9 cellular contexts compared by ENCODE assay signal in genomic region chr22:30357650-30358215, GRCh38. TPM values are rescaled to one million over a fixed set of nuclear protein-coding genes. Genes with fewer than 3 reads are reported as not detected.
A peak's percentile ranks its signal among the peaks of the same experiment; 100 is the strongest.
DNase-seq lines count a peak whose midpoint lies in the region; ATAC-seq and TF ChIP-seq lines count a peak whose summit lies in the region.
"Had no signal": no experiment of that assay in that cellular context is flagged by ENCODE, and none has a peak within 500 bp of the region (broad histone marks: within the 10 kb centered on the region; RNA-seq: fewer than 3 reads in every experiment).

No MANE protein-coding gene starts in this region.

- H3K27me3 ChIP-seq in cardiac muscle cell (no peaks in the 10 kb centered on the region), tibial nerve (no peaks in the 10 kb centered on the region)
- no peaks in the 10 kb centered on the region for H3K27me3 ChIP-seq in effector memory CD4-positive, alpha-beta T cell (replicated peaks; ENCODE audit: control insufficient read depth, insufficient read depth, low read length, poor library complexity, severe bottlenecking)

- 52 to 60% methylated on average over 22 of the region's 22 CpGs for WGBS in tibial nerve, 2 donors

- no peaks in the 10 kb centered on the region for H3K9me3 Mint-ChIP-seq in activated naive CD8-positive, alpha-beta T cell (ENCODE audit: low read depth)

- intact Hi-C loops in left ventricle myocardium superior (cut with micrococcal nuclease): no loop called here

- peaks cover 9% of the 10 kb centered on the region for H3K36me3 Mint-ChIP-seq in activated naive CD8-positive, alpha-beta T cell

- peak overlapping the region; percentile 98 for H3K4me3 Mint-ChIP-seq in activated naive CD8-positive, alpha-beta T cell

- H3K9me3 ChIP-seq in cardiac muscle cell (ENCODE audit: low read depth) (no peaks in the 10 kb centered on the region), iPS-18c (ENCODE audit: control insufficient read depth, insufficient read depth, low read length) (no peaks in the 10 kb centered on the region), tibial nerve (no peaks in the 10 kb centered on the region)
- no peaks in the 10 kb centered on the region for H3K9me3 ChIP-seq in effector memory CD4-positive, alpha-beta T cell (ENCODE audit: control insufficient read depth, low read length)

- no peaks in the 10 kb centered on the region for H3K27me3 Mint-ChIP-seq in activated naive CD8-positive, alpha-beta T cell

- ATAC-seq in left ventricle myocardium superior (no peak), HG03135 (IDR thresholded peaks at IDR 0.05; ENCODE audit: unreplicated experiment) (no peak)

- TF ChIP-seq POLR2A in tibial nerve (IDR thresholded peaks at IDR 0.05): no peak

- no peak for TF ChIP-seq EP300 in tibial nerve (IDR thresholded peaks at IDR 0.05)

- H3K4me3 ChIP-seq in cardiac muscle cell (peak overlapping the region; percentile 70), iPS-18c (ENCODE audit: insufficient read depth, low read depth, low read length) (peak overlapping the region; percentile 97; the same call in 1 of the 2 replicates), tibial nerve (peak overlapping the region in 3 of 4 donors; percentile 63 to 98 (median 98))
- no peak overlapping the region for H3K4me3 ChIP-seq in effector memory CD4-positive, alpha-beta T cell (ENCODE audit: insufficient read depth, low read depth, low read length, poor library complexity, severe bottlenecking)

- H3K27ac ChIP-seq in cardiac muscle cell (no peak overlapping the region), tibial nerve (no peak overlapping the region)
- no peak overlapping the region for H3K27ac ChIP-seq in effector memory CD4-positive, alpha-beta T cell (ENCODE audit: insufficient read depth, low read length, poor library complexity, severe bottlenecking)

- DNase-seq in cardiac muscle cell (ENCODE audit: low read depth in 1 of 2, low spot score in 1 of 2) (no peak), left ventricle myocardium superior (no peak), tibial nerve (ENCODE audit: low spot score in 2 of 2) (no peak), DMS53 (lab: John Stamatoyannopoulos, UW) (no peak)
- no peak for DNase-seq in effector memory CD4-positive, alpha-beta T cell
- DNase-seq: activated CD4-positive, alpha-beta T cell treated with anti-CD3 and anti-CD28 coated beads, Interleukin-2, amount 50 U/mL, for 48 hours had no signal

- peak overlapping the region; percentile 50 for H3K27ac Mint-ChIP-seq in activated naive CD8-positive, alpha-beta T cell

- H3K4me1 ChIP-seq in cardiac muscle cell (ENCODE audit: low read depth) (peaks cover 3% of the 10 kb centered on the region), tibial nerve (peaks cover 0 to 37% (median 30%) of the 10 kb centered on the region in 4 donors)
- H3K4me1 ChIP-seq in effector memory CD4-positive, alpha-beta T cell (ENCODE audit: control insufficient read depth, insufficient read depth, low read length, poor library complexity, severe bottlenecking): peaks cover 18% of the 10 kb centered on the region

- no peak for TF ChIP-seq CTCF in cardiac muscle cell (IDR thresholded peaks at IDR 0.05; ENCODE audit: low read depth, low read length)
- TF ChIP-seq CTCF in tibial nerve (IDR thresholded peaks at IDR 0.05): no peak

- H3K36me3 ChIP-seq in cardiac muscle cell (peaks cover 3% of the 10 kb centered on the region), tibial nerve (peaks cover 0 to 4% (median under 1%) of the 10 kb centered on the region in 3 donors)
- H3K36me3 ChIP-seq in effector memory CD4-positive, alpha-beta T cell (ENCODE audit: control insufficient read depth, insufficient read depth, low read length): peaks cover 8% of the 10 kb centered on the region

- H3K4me1 Mint-ChIP-seq in activated naive CD8-positive, alpha-beta T cell (ENCODE audit: low read depth): peaks cover 43% of the 10 kb centered on the region

RNA-seq across cellular contexts. Expression of gene CCDC157, which starts 0.9 kb away (rescaled TPM):
- total RNA-seq in cardiac muscle cell (8.7 and 12.9 TPM in 2 replicates), left ventricle myocardium superior (0.37 TPM), tibial nerve (10 to 100 TPM in 1 of 4 donors, 1 to 10 TPM in 3; 1.0 to 10.5 (median 5.2) TPM)
- polyA plus RNA-seq in cardiac muscle cell: 5.0 and 7.1 TPM in 2 replicates

RNA-seq across cellular contexts. Expression of gene SF3A1, which starts 1.0 kb away (rescaled TPM):
- total RNA-seq in cardiac muscle cell (90.5 and 160 TPM in 2 replicates), left ventricle myocardium superior (104 TPM), tibial nerve (10 to 100 TPM; 76.2 to 98.1 (median 91.7) TPM)
- 92.6 and 124 TPM in 2 replicates for polyA plus RNA-seq in cardiac muscle cell

RNA-seq across cellular contexts. Expression of gene RNF215, which starts 29.5 kb away (rescaled TPM):
- total RNA-seq in cardiac muscle cell: 30.4 and 39.8 TPM in 2 replicates
- 9.5 and 13.1 TPM in 2 replicates for polyA plus RNA-seq in cardiac muscle cell
- total RNA-seq in left ventricle myocardium superior: 5.4 TPM
- 10 to 100 TPM; 19.9 to 42.4 (median 25.2) TPM for total RNA-seq in tibial nerve

RNA-seq across cellular contexts. Expression of gene TBC1D10A, which starts 31.0 kb away (rescaled TPM):
- 18.8 and 21.8 TPM in 2 replicates for total RNA-seq in cardiac muscle cell
- 11.8 and 14.9 TPM in 2 replicates for polyA plus RNA-seq in cardiac muscle cell
- total RNA-seq in left ventricle myocardium superior: 6.2 TPM
- 10 to 100 TPM; 46.8 to 63.9 (median 52.1) TPM for total RNA-seq in tibial nerve

RNA-seq across cellular contexts. Expression of gene SEC14L2, which starts 39.1 kb away (rescaled TPM):
- 2.2 and 2.9 TPM in 2 replicates for total RNA-seq in cardiac muscle cell
- 11.2 and 13.9 TPM in 2 replicates for polyA plus RNA-seq in cardiac muscle cell
- total RNA-seq in left ventricle myocardium superior: 0.82 TPM
- 10 to 100 TPM; 10.0 to 29.1 (median 12.4) TPM for total RNA-seq in tibial nerve
